9 cellular contexts compared by ENCODE assay signal in genomic region chr17:7328009-7328408, GRCh38. TPM values are rescaled to one million over a fixed set of nuclear protein-coding genes. Genes with fewer than 3 reads are reported as not detected.
A peak's percentile ranks its signal among the peaks of the same experiment; 100 is the strongest.
DNase-seq lines count a peak whose midpoint lies in the region; ATAC-seq and TF ChIP-seq lines count a peak whose summit lies in the region.
"Had no signal": no experiment of that assay in that cellular context is flagged by ENCODE, and none has a peak within 500 bp of the region (broad histone marks: within the 10 kb centered on the region; RNA-seq: fewer than 3 reads in every experiment).

No MANE protein-coding gene starts in this region.

- H3K9ac ChIP-seq in OCI-LY3 (ENCODE audit: low read length), result peak overlapping the region; percentile 94
- H3K9ac ChIP-seq in endodermal cell (ENCODE audit: extremely low read depth, low read length, poor library complexity, severe bottlenecking), result no peak overlapping the region

- H3K27me3 ChIP-seq in OCI-LY3 (ENCODE audit: low read depth, low read length), result no peaks in the 10 kb centered on the region
- no peaks in the 10 kb centered on the region for H3K27me3 ChIP-seq in endodermal cell (ENCODE audit: control insufficient read depth, insufficient read depth, low read length, poor library complexity, severe bottlenecking)
- no peaks in the 10 kb centered on the region for H3K27me3 ChIP-seq in psoas muscle (ENCODE audit: insufficient read depth in 3 of 3, low read length in 2 of 3)

- H3K27me3 Mint-ChIP-seq in endodermal cell (ENCODE audit: insufficient read depth), result no peaks in the 10 kb centered on the region

- peak overlapping the region; percentile 92 for H3K4me2 ChIP-seq in OCI-LY3 (ENCODE audit: low read length)

- DNase-seq in endodermal cell, result no peak
- no peak for DNase-seq in psoas muscle
- no peak for DNase-seq in substantia nigra (lab: John Stamatoyannopoulos, UW)
- no peak for DNase-seq in LoVo (ENCODE audit: low spot score)
- DNase-seq: NCI-H446 had no signal

- ATAC-seq in psoas muscle (no peak), HG02571 (IDR thresholded peaks at IDR 0.05; ENCODE audit: unreplicated experiment) (no peak)

- no peak overlapping the region for H3K27ac Mint-ChIP-seq in endodermal cell

- no peaks in the 10 kb centered on the region for H3K9me3 ChIP-seq in OCI-LY3 (ENCODE audit: insufficient read depth, low read length)
- no peaks in the 10 kb centered on the region for H3K9me3 ChIP-seq in endodermal cell (ENCODE audit: control insufficient read depth, low read length)
- H3K9me3 ChIP-seq in psoas muscle, result no peaks in the 10 kb centered on the region
- H3K9me3 ChIP-seq: prostate gland had no signal

- intact Hi-C loops in psoas muscle (cut with DNase I), result no loop called here

- peaks cover 10% of the 10 kb centered on the region for H3K4me1 Mint-ChIP-seq in endodermal cell

- peaks cover 16% of the 10 kb centered on the region for H3K36me3 Mint-ChIP-seq in endodermal cell (ENCODE audit: low read depth)

- H2AFZ ChIP-seq in OCI-LY3 (ENCODE audit: low read depth, low read length), result no peak overlapping the region

- no peaks in the 10 kb centered on the region for H4K20me1 ChIP-seq in OCI-LY3 (ENCODE audit: insufficient read depth, low read length)

- H3K4me3 ChIP-seq in GM08714 (ENCODE audit: low read length) (peak overlapping the region; percentile 77; the same call in 1 of the 2 replicates), OCI-LY3 (ENCODE audit: low read length) (peak overlapping the region; percentile 88), endodermal cell (ENCODE audit: low read length) (peak overlapping the region; percentile 82), psoas muscle (peak overlapping the region; percentile 95)

- no peak overlapping the region for H3K27ac ChIP-seq in OCI-LY3 (ENCODE audit: low read length)
- no peak overlapping the region for H3K27ac ChIP-seq in endodermal cell (ENCODE audit: low read depth, low read length)
- H3K27ac ChIP-seq in psoas muscle, result no peak overlapping the region
- H3K27ac ChIP-seq in substantia nigra (ENCODE audit: low read depth, low read length, poor library complexity, severe bottlenecking), result no peak overlapping the region

- WGBS in endodermal cell (ENCODE audit: insufficient coverage in 1 of 2, insufficient read length in 1 of 2), 2 experiments, result 92 to 100% methylated on average over 1 of the region's 1 CpG
- WGBS in psoas muscle, 3 donors, result 59 to 85% (median 77%) methylated on average over 1 of the region's 1 CpG

- TF ChIP-seq CTCF in OCI-LY3 (IDR thresholded peaks at IDR 0.05; ENCODE audit: low read depth, low read length) (no peak), endodermal cell (conservative IDR thresholded peaks at IDR 0.05) (no peak), psoas muscle (IDR thresholded peaks at IDR 0.05) (no peak)

- H3K36me3 ChIP-seq in OCI-LY3 (replicated peaks; ENCODE audit: low read depth, low read length) (peaks cover 11% of the 10 kb centered on the region), endodermal cell (ENCODE audit: control insufficient read depth, insufficient read depth, low read length) (peaks cover 24% of the 10 kb centered on the region), psoas muscle (ENCODE audit: insufficient read depth in 1 of 2, low read depth in 1 of 2) (peaks cover 2 to 41% of the 10 kb centered on the region in 2 donors)
- H3K36me3 ChIP-seq: prostate gland had no signal

- H3K4me3 Mint-ChIP-seq in endodermal cell, result peak overlapping the region; percentile 81

- peaks cover 16% of the 10 kb centered on the region for H3K79me2 ChIP-seq in OCI-LY3 (ENCODE audit: low read length)

- H3K9me3 Mint-ChIP-seq in endodermal cell, result no peaks in the 10 kb centered on the region

- H3K4me1 ChIP-seq in OCI-LY3 (ENCODE audit: low read length), result peaks cover 30% of the 10 kb centered on the region
- no peaks in the 10 kb centered on the region for H3K4me1 ChIP-seq in endodermal cell (ENCODE audit: control insufficient read depth, insufficient read depth, low read length)
- peaks cover 12% of the 10 kb centered on the region for H3K4me1 ChIP-seq in psoas muscle

RNA-seq across cellular contexts. Expression of gene NEURL4, which starts 1.1 kb away (rescaled TPM):
- total RNA-seq in endodermal cell (10 to 100 TPM; 51.3 to 52.7 TPM), psoas muscle (10 to 100 TPM; 24.0 to 53.8 (median 32.6) TPM)
- 38.0 TPM for polyA plus RNA-seq in endodermal cell (2013, experiment 1 of 2)
- 30.5 TPM for polyA plus RNA-seq in endodermal cell (2013, experiment 2 of 2)
- 10 to 100 TPM; 20.7 to 38.7 (median 22.9) TPM for polyA plus RNA-seq in psoas muscle

RNA-seq across cellular contexts. Expression of gene ACAP1, which starts 8.3 kb away (rescaled TPM):
- total RNA-seq in endodermal cell, result 1 to 10 TPM; 4.5 to 8.4 TPM
- polyA plus RNA-seq in endodermal cell (2013, experiment 1 of 2), result 5.0 TPM
- polyA plus RNA-seq in endodermal cell (2013, experiment 2 of 2), result 1.4 TPM
- 10 to 100 TPM; 12.2 to 20.7 (median 15.7) TPM for total RNA-seq in psoas muscle
- 10 to 100 TPM in 1 of 3 donors, 1 to 10 TPM in 2; 1.9 to 11.9 (median 2.4) TPM for polyA plus RNA-seq in psoas muscle

RNA-seq across cellular contexts. Expression of gene GPS2, which starts 12.8 kb away (rescaled TPM):
- total RNA-seq in endodermal cell (10 to 100 TPM; 43.6 to 47.2 TPM), psoas muscle (100 to 1,000 TPM in 1 of 4 donors, 10 to 100 TPM in 3; 71.8 to 101 (median 82.5) TPM)
- polyA plus RNA-seq in endodermal cell (2013, experiment 1 of 2), result 67.0 TPM
- polyA plus RNA-seq in endodermal cell (2013, experiment 2 of 2), result 59.0 TPM
- 100 to 1,000 TPM; 139 to 197 (median 146) TPM for polyA plus RNA-seq in psoas muscle

RNA-seq across cellular contexts. Expression of gene EIF5A, which starts 20.6 kb away (rescaled TPM):
- total RNA-seq in endodermal cell (100 to 1,000 TPM; 488 to 556 TPM), psoas muscle (100 to 1,000 TPM; 293 to 730 (median 567) TPM)
- polyA plus RNA-seq in endodermal cell (2013, experiment 1 of 2), result 427 TPM
- polyA plus RNA-seq in endodermal cell (2013, experiment 2 of 2), result 440 TPM
- polyA plus RNA-seq in psoas muscle, result 1,000 to 10,000 TPM in 1 of 3 donors, 100 to 1,000 TPM in 2; 468 to 1,107 (median 518) TPM

RNA-seq across cellular contexts. Expression of gene KCTD11, which starts 24.0 kb away (rescaled TPM):
- total RNA-seq in endodermal cell (1 to 10 TPM; 7.1 to 8.4 TPM), psoas muscle (1 to 10 TPM; 4.5 to 5.2 (median 5.1) TPM)
- 9.4 TPM for polyA plus RNA-seq in endodermal cell (2013, experiment 1 of 2)
- polyA plus RNA-seq in endodermal cell (2013, experiment 2 of 2), result 8.9 TPM
- 10 to 100 TPM in 1 of 3 donors, 1 to 10 TPM in 2; 2.9 to 13.2 (median 9.9) TPM for polyA plus RNA-seq in psoas muscle
